10 cellular contexts compared by ENCODE assay signal in genomic region chr3:31106204-31106603, GRCh38.
DNase-seq lines count a peak whose midpoint lies in the region; ATAC-seq, FAIRE-seq and TF ChIP-seq lines count a peak whose summit lies in the region.
"Had no signal": no experiment of that assay in that cellular context is flagged by ENCODE, and none has a peak within 500 bp of the region (broad histone marks: within the 10 kb centered on the region; RNA-seq: fewer than 3 reads in every experiment).

No MANE protein-coding gene starts in this region.

- no peak for FAIRE-seq in HTR-8/SVneo (lab: Jason Lieb, UNC)

- H3K27me3 ChIP-seq in BJ (ENCODE audit: control insufficient read depth, insufficient read depth, low read length) (no peaks in the 10 kb centered on the region), mesenchymal stem cell (ENCODE audit: control insufficient read depth in 1 of 2, insufficient read depth in 1 of 2, low read length in 2 of 2) (no peaks in the 10 kb centered on the region)

- no peak overlapping the region for H3K27ac ChIP-seq in mesenchymal stem cell (ENCODE audit: low read length, poor library complexity, severe bottlenecking)

- H3K14ac ChIP-seq in mesenchymal stem cell (ENCODE audit: low read length in 2 of 2): no peak overlapping the region

- H3K79me1 ChIP-seq in mesenchymal stem cell (replicated peaks; ENCODE audit: low read length, poor library complexity, severe bottlenecking): no peaks in the 10 kb centered on the region

- no peak overlapping the region for H3K4ac ChIP-seq in mesenchymal stem cell (ENCODE audit: low read depth in 1 of 2, low read length in 2 of 2)

- no peaks in the 10 kb centered on the region for H3K4me1 ChIP-seq in mesenchymal stem cell (ENCODE audit: control insufficient read depth, insufficient read depth, low read depth, low read length)

- CTCF ChIA-PET in BJ (lab: Yijun Ruan, JAX): no interaction called here

- no peak overlapping the region for H2BK5ac ChIP-seq in mesenchymal stem cell (ENCODE audit: low read depth, low read length, poor library complexity, severe bottlenecking)

- no peak overlapping the region for H3K4me3 ChIP-seq in BJ (ENCODE audit: low read depth, low read length)
- no peak overlapping the region for H3K4me3 ChIP-seq in astrocyte of the cerebellum (ENCODE audit: low read depth, low read length)
- H3K4me3 ChIP-seq in mesenchymal stem cell (ENCODE audit: insufficient read depth in 1 of 2, low read depth in 1 of 2, low read length in 2 of 2): peak overlapping the region in 1 of 2 experiments; percentile 42

- POLR2A ChIA-PET in BJ (lab: Charles Lee): no interaction called here

- H2BK15ac ChIP-seq in mesenchymal stem cell (ENCODE audit: low read depth, poor library complexity, severe bottlenecking): no peak overlapping the region

- no peak overlapping the region for H4K91ac ChIP-seq in mesenchymal stem cell (ENCODE audit: low read length)

- no peak for TF ChIP-seq CTCF in BJ (IDR thresholded peaks at IDR 0.05; ENCODE audit: insufficient read depth, low read depth, low read length)
- no peak for TF ChIP-seq CTCF in astrocyte of the cerebellum (IDR thresholded peaks at IDR 0.05; ENCODE audit: low read depth, low read length, missing control alignments)

- H3K9ac ChIP-seq in mesenchymal stem cell (ENCODE audit: low read length): peak overlapping the region; percentile 73

- H3K36me3 ChIP-seq in BJ (ENCODE audit: control insufficient read depth, insufficient read depth, low read length) (no peaks in the 10 kb centered on the region), mesenchymal stem cell (ENCODE audit: control insufficient read depth in 1 of 2, insufficient read depth in 2 of 2, low read depth in 1 of 2, low read length in 2 of 2) (no peaks in the 10 kb centered on the region)

- peak; percentile 30 for DNase-seq in BJ (ENCODE audit: low read depth)
- DNase-seq in HTR-8/SVneo (ENCODE audit: insufficient read length, low spot score): peak; percentile 41
- DNase-seq in astrocyte of the cerebellum (ENCODE audit: low read depth): peak; percentile 63
- DNase-seq in mesenchymal stem cell: peak; percentile 12
- DNase-seq in RPMI8226: no peak
- DNase-seq: right cardiac atrium, T-helper 9 cell had no signal

- H2BK120ac ChIP-seq in mesenchymal stem cell (ENCODE audit: low read depth, low read length): no peak overlapping the region

- H3K18ac ChIP-seq in mesenchymal stem cell (ENCODE audit: low read depth in 1 of 2, low read length in 2 of 2): no peak overlapping the region

- no peak overlapping the region for H2AFZ ChIP-seq in mesenchymal stem cell (ENCODE audit: low read depth, low read length)

- ATAC-seq in HG02588 (IDR thresholded peaks at IDR 0.05; ENCODE audit: unreplicated experiment) (no peak), GM21619 (IDR thresholded peaks at IDR 0.05; ENCODE audit: unreplicated experiment) (no peak), GM21367 (IDR thresholded peaks at IDR 0.05; ENCODE audit: unreplicated experiment) (no peak)
- ATAC-seq: right cardiac atrium had no signal

- no peak overlapping the region for H2BK12ac ChIP-seq in mesenchymal stem cell (ENCODE audit: low read length in 2 of 2)

- in situ Hi-C loops in astrocyte of the cerebellum (cut with HindIII; ENCODE audit: low sequenced_read_pairs): no loop called here

- WGBS in mesenchymal stem cell: 89% methylated on average over 2 of the region's 2 CpGs

- H3K9me3 ChIP-seq in mesenchymal stem cell (ENCODE audit: control insufficient read depth, low read length): no peaks in the 10 kb centered on the region

- H4K8ac ChIP-seq in mesenchymal stem cell (ENCODE audit: low read length): peak overlapping the region; percentile 42

- H3K23ac ChIP-seq in mesenchymal stem cell (ENCODE audit: low read length in 2 of 2): no peak overlapping the region

- H2AK5ac ChIP-seq in mesenchymal stem cell (ENCODE audit: low read length, severe bottlenecking): no peak overlapping the region

- H3K4me2 ChIP-seq in mesenchymal stem cell (ENCODE audit: low read length, poor library complexity, severe bottlenecking): no peak overlapping the region
